In genomic region chr2:117803644-117804325, GRCh38 we compare ENCODE assay signal across 8 cellular contexts. TPM values are rescaled to one million over a fixed set of nuclear protein-coding genes. Genes with fewer than 3 reads are reported as not detected.
DNase-seq lines count a peak whose midpoint lies in the region; ATAC-seq and TF ChIP-seq lines count a peak whose summit lies in the region.
"Not testable (repeated sequence)": the region's sequence is repeated elsewhere in the genome, so short reads cannot be mapped to it uniquely, and the experiment has no call there.

No MANE protein-coding gene starts in this region.

- H3K4me1 Mint-ChIP-seq in activated CD8-positive, alpha-beta T cell treated with anti-CD3 and anti-CD28 coated beads for 36 hours (ENCODE audit: low read depth); brain; nephron progenitor cell: not testable (repeated sequence)

- DNase-seq in KBM-7 (peak; percentile 27), nephron progenitor cell (peak; percentile 4), upper lobe of left lung (peak in 1 of 2 donors; percentile 11)
- DNase-seq in NT2/D1 (ENCODE audit: low read depth, low spot score); activated CD8-positive, alpha-beta T cell treated with anti-CD3 and anti-CD28 coated beads for 36 hours; left ventricle myocardium inferior: not testable (repeated sequence)

- H3K27me3 Mint-ChIP-seq in activated CD8-positive, alpha-beta T cell treated with anti-CD3 and anti-CD28 coated beads for 36 hours = peaks cover 22% of the 10 kb centered on the region
- H3K27me3 Mint-ChIP-seq in brain = not testable (repeated sequence)
- H3K27me3 Mint-ChIP-seq in nephron progenitor cell (ENCODE audit: low read depth, poor library complexity) = peaks cover 14% of the 10 kb centered on the region

- peak overlapping the region; percentile 61 for H3K4me3 Mint-ChIP-seq in activated CD8-positive, alpha-beta T cell treated with anti-CD3 and anti-CD28 coated beads for 36 hours
- peak overlapping the region; percentile 74 to 86 (median 83) for H3K4me3 Mint-ChIP-seq in brain
- peak overlapping the region; percentile 87 for H3K4me3 Mint-ChIP-seq in nephron progenitor cell

- H3K36me3 Mint-ChIP-seq in activated CD8-positive, alpha-beta T cell treated with anti-CD3 and anti-CD28 coated beads for 36 hours (ENCODE audit: low read depth); brain; nephron progenitor cell (ENCODE audit: low read depth): not testable (repeated sequence)

- POLR2A ChIA-PET in activated CD8-positive, alpha-beta T cell treated with anti-CD3 and anti-CD28 coated beads for 36 hours (lab: Charles Lee) = not testable (repeated sequence)

- not testable (repeated sequence) for H3K9me3 Mint-ChIP-seq in activated CD8-positive, alpha-beta T cell treated with anti-CD3 and anti-CD28 coated beads for 36 hours; brain
- peaks cover 28% of the 10 kb centered on the region for H3K9me3 Mint-ChIP-seq in nephron progenitor cell

- H3K79me2 ChIP-seq in DOHH2 (ENCODE audit: control insufficient read depth, low read length) = not testable (repeated sequence)

- not testable (repeated sequence) for H3K9me3 ChIP-seq in DOHH2 (ENCODE audit: control insufficient read depth, insufficient read depth, low read length); NT2/D1 (ENCODE audit: insufficient read depth, low read length); left ventricle myocardium inferior (replicated peaks); upper lobe of left lung

- H3K9ac ChIP-seq in NT2/D1 (ENCODE audit: insufficient read length, low read depth) = peak overlapping the region; percentile 61

- H3K36me3 ChIP-seq in DOHH2 (ENCODE audit: control insufficient read depth, low read length); NT2/D1 (ENCODE audit: insufficient read depth, insufficient read length, low read length); left ventricle myocardium inferior; upper lobe of left lung: not testable (repeated sequence)

- not testable (repeated sequence) for TF ChIP-seq CTCF in DOHH2 (IDR thresholded peaks at IDR 0.05; ENCODE audit: low read depth, low read length, poor library complexity, severe bottlenecking); activated CD8-positive, alpha-beta T cell treated with anti-CD3 and anti-CD28 coated beads for 36 hours (IDR thresholded peaks at IDR 0.05); brain (conservative IDR thresholded peaks at IDR 0.05); left ventricle myocardium inferior (IDR thresholded peaks at IDR 0.05; ENCODE audit: borderline replicate concordance); nephron progenitor cell (IDR thresholded peaks at IDR 0.05); upper lobe of left lung (IDR thresholded peaks at IDR 0.05)

- not testable (repeated sequence) for H3K27ac Mint-ChIP-seq in activated CD8-positive, alpha-beta T cell treated with anti-CD3 and anti-CD28 coated beads for 36 hours; nephron progenitor cell
- peak overlapping the region in 3 of 5 experiments; percentile 40 to 79 (median 43) for H3K27ac Mint-ChIP-seq in brain

- WGBS in upper lobe of left lung, 2 donors = 38 to 52% methylated on average over 21 to 27 of the region's 35 CpGs

- H3K27me3 ChIP-seq in DOHH2 (ENCODE audit: control insufficient read depth, low read length) = peaks cover 10% of the 10 kb centered on the region
- not testable (repeated sequence) for H3K27me3 ChIP-seq in NT2/D1 (ENCODE audit: insufficient read depth, insufficient read length); upper lobe of left lung
- peaks cover 33% of the 10 kb centered on the region for H3K27me3 ChIP-seq in left ventricle myocardium inferior (ENCODE audit: low read depth)

- in situ Hi-C loops in KBM-7 (cut with MboI; ENCODE audit: low pct_unique_long_range_greater_than_20kb, low sequenced_read_pairs) = not testable (repeated sequence)

- not testable (repeated sequence) for H3K27ac ChIP-seq in DOHH2 (ENCODE audit: low read depth, low read length); left ventricle myocardium inferior (replicated peaks); upper lobe of left lung

- H3K4me2 ChIP-seq in DOHH2 (ENCODE audit: low read length) = peak overlapping the region; percentile 17

- TF ChIP-seq EP300 in upper lobe of left lung (IDR thresholded peaks at IDR 0.05) = not testable (repeated sequence)

- H3F3A ChIP-seq in DOHH2 (ENCODE audit: control insufficient read depth, insufficient read depth) = not testable (repeated sequence)

- CTCF ChIA-PET in activated CD8-positive, alpha-beta T cell treated with anti-CD3 and anti-CD28 coated beads for 36 hours (lab: Charles Lee) = interaction anchor here (1.6 kb wide), 2 partner anchors 10 to 17 kb away, joined by 5 to 9 read pairs; partner anchors contain the start of gene DDX18

- TF ChIP-seq POLR2A in upper lobe of left lung (IDR thresholded peaks at IDR 0.05) = not testable (repeated sequence)

- ATAC-seq in activated CD8-positive, alpha-beta T cell treated with anti-CD3 and anti-CD28 coated beads for 36 hours; upper lobe of left lung (ENCODE audit: low FRiP score in 2 of 2): not testable (repeated sequence)

- H3K9me2 ChIP-seq in DOHH2 (replicated peaks; ENCODE audit: control insufficient read depth, low read length) = not testable (repeated sequence)

- not testable (repeated sequence) for H3K4me1 ChIP-seq in DOHH2 (ENCODE audit: control insufficient read depth, low read length); NT2/D1 (ENCODE audit: insufficient read depth, insufficient read length); left ventricle myocardium inferior; upper lobe of left lung

- H4K20me1 ChIP-seq in DOHH2 (ENCODE audit: control insufficient read depth, insufficient read depth, low read depth, low read length) = not testable (repeated sequence)

- intact Hi-C loops in activated CD8-positive, alpha-beta T cell treated with anti-CD3 and anti-CD28 coated beads for 36 hours (cut with micrococcal nuclease); left ventricle myocardium inferior (cut with micrococcal nuclease): not testable (repeated sequence)

- peak overlapping the region; percentile 48 for H3K4me3 ChIP-seq in DOHH2 (ENCODE audit: low read length)
- H3K4me3 ChIP-seq in NT2/D1 (ENCODE audit: insufficient read length, low read depth) = peak overlapping the region; percentile 45
- H3K4me3 ChIP-seq in left ventricle myocardium inferior = peak overlapping the region; percentile 42
- H3K4me3 ChIP-seq in upper lobe of left lung = peak overlapping the region in 3 of 4 donors; percentile 17 to 28 (median 28)

RNA-seq across cellular contexts. Expression of gene DDX18, which starts 10.7 kb away (rescaled TPM):
- 100 to 1,000 TPM; 139 to 156 TPM for total RNA-seq in activated CD8-positive, alpha-beta T cell treated with anti-CD3 and anti-CD28 coated beads for 36 hours
- 30.6 TPM for polyA plus RNA-seq in brain (ENCODE audit: insufficient read depth, low read depth, low replicate concordance)
- total RNA-seq in left ventricle myocardium inferior (25.5 TPM), upper lobe of left lung (10 to 100 TPM; 16.4 to 65.8 (median 46.7) TPM)
